In the genomic region with DNA sequence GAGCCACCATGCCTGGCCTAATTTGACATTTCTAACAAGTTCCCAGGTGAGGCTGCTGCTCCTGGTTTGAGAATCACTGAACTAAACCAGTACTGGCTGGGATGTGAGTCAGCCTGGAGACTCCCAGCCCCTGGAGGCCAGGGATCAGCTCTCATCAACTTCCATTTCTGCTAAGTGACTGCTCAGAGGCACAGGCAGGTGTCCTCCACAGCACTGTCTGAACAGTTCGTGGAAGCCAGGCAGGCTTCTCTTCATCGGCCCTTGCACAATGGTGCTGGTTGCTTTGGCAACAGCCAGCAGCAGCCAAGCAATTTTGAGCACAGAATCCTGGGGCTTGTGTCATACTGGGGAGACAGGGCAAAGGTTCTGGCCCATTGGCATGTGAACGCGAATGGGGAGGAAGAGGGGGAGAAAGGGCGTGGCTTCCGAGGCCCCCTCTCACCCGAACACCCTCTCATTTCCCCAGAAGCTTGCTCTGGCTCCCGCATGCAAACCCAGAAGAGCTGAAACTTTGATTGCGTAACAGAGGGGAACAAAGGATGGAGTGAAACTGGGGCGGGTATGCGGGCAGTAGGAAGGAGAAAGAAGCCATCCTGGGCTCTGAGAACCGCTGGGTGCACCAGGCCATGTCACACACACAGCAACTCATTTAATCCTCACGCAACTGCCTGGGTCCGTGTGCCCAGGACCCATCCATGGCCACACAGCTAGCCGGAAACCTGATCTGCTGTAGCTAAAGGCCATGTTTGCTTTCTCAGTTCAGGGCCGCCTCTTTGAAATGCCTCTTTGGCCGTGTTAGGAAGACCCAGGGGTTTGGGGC, we compare ENCODE assay signal across 8 cellular contexts. TPM values are rescaled to one million over a fixed set of nuclear protein-coding genes. Genes with fewer than 3 reads are reported as not detected.
DNase-seq lines count a peak whose midpoint lies in the region; ATAC-seq and TF ChIP-seq lines count a peak whose summit lies in the region.

No MANE protein-coding gene starts in this region.

- H3K9me3 Mint-ChIP-seq in stimulated activated effector memory CD8-positive, alpha-beta T cell treated with anti-CD3 and anti-CD28 coated beads, Interleukin-12 subunit alpha, Interleukin-12 subunit beta, amount 100 ng/mL, for 72 hours: no peaks in the 10 kb centered on the region

- peak; percentile 98 for ATAC-seq in foreskin keratinocyte
- ATAC-seq in stimulated activated effector memory CD8-positive, alpha-beta T cell treated with anti-CD3 and anti-CD28 coated beads, Interleukin-12 subunit alpha, Interleukin-12 subunit beta, amount 100 ng/mL, for 72 hours: no peak
- no peak for ATAC-seq in HG02840 (IDR thresholded peaks at IDR 0.05; ENCODE audit: low FRiP score, unreplicated experiment)

- POLR2A ChIA-PET in RWPE1 (lab: Yijun Ruan, JAX; ENCODE audit: low non-redundant PET): interaction anchor here (0.5 to 1.0 kb wide), 2 partner anchors 8 to 66 kb away, joined by 3 read pairs; no protein-coding TSS in a partner anchor

- H3K4me1 Mint-ChIP-seq in stimulated activated effector memory CD8-positive, alpha-beta T cell treated with anti-CD3 and anti-CD28 coated beads, Interleukin-12 subunit alpha, Interleukin-12 subunit beta, amount 100 ng/mL, for 72 hours: no peaks in the 10 kb centered on the region

- no peak overlapping the region for H3K4me3 Mint-ChIP-seq in stimulated activated effector memory CD8-positive, alpha-beta T cell treated with anti-CD3 and anti-CD28 coated beads, Interleukin-12 subunit alpha, Interleukin-12 subunit beta, amount 100 ng/mL, for 72 hours

- H3K27ac Mint-ChIP-seq in stimulated activated effector memory CD8-positive, alpha-beta T cell treated with anti-CD3 and anti-CD28 coated beads, Interleukin-12 subunit alpha, Interleukin-12 subunit beta, amount 100 ng/mL, for 72 hours: no peak overlapping the region

- H3K27ac ChIP-seq in RWPE1 (peak overlapping the region; percentile 64), foreskin keratinocyte (no peak overlapping the region)

- TF ChIP-seq CTCF in RWPE1 (conservative IDR thresholded peaks at IDR 0.05; ENCODE audit: low read depth) (no peak), foreskin keratinocyte (conservative IDR thresholded peaks at IDR 0.05) (no peak)

- no peaks in the 10 kb centered on the region for H3K27me3 ChIP-seq in foreskin keratinocyte

- CTCF ChIA-PET in RWPE1 (lab: Yijun Ruan, JAX): interaction anchor here (0.6 to 1.6 kb wide), 2 partner anchors 9 to 27 kb away, joined by 3 read pairs; no protein-coding TSS in a partner anchor

- peaks cover 5% of the 10 kb centered on the region for H3K4me1 ChIP-seq in foreskin keratinocyte

- DNase-seq in NCI-H2171 treated with DMSO at 0.1 percent for 48 hours (lab: John Stamatoyannopoulos, UW): peak; percentile 28
- DNase-seq in NCI-H2171 (lab: John Stamatoyannopoulos, UW): no peak
- peak; percentile 49 for DNase-seq in RWPE1 (ENCODE audit: low spot score)
- peak; percentile 69 to 87 for DNase-seq in foreskin keratinocyte
- DNase-seq in occipital lobe (lab: John Stamatoyannopoulos, UW): peak; percentile 28
- DNase-seq in stimulated activated effector memory CD8-positive, alpha-beta T cell treated with anti-CD3 and anti-CD28 coated beads, Interleukin-12 subunit alpha, Interleukin-12 subunit beta, amount 100 ng/mL, for 72 hours (ENCODE audit: low spot score in 2 of 2): no peak
- DNase-seq in activated CD4-positive, CD25-positive, alpha-beta regulatory T cell treated with anti-CD3 and anti-CD28 coated beads, Interleukin-2, amount 50 U/mL, for 72 hours: no peak

- H3K36me3 Mint-ChIP-seq in stimulated activated effector memory CD8-positive, alpha-beta T cell treated with anti-CD3 and anti-CD28 coated beads, Interleukin-12 subunit alpha, Interleukin-12 subunit beta, amount 100 ng/mL, for 72 hours: no peaks in the 10 kb centered on the region

RNA-seq across cellular contexts. Expression of gene POR, which starts 9.0 kb away (rescaled TPM):
- total RNA-seq in foreskin keratinocyte (44.7 and 45.4 TPM in 2 replicates), occipital lobe (59.0 TPM)
- polyA plus RNA-seq in foreskin keratinocyte: 44.0 and 44.5 TPM in 2 replicates

RNA-seq across cellular contexts. Expression of gene RHBDD2, which starts 27.2 kb away (rescaled TPM):
- total RNA-seq in foreskin keratinocyte: 26.2 and 30.4 TPM in 2 replicates
- polyA plus RNA-seq in foreskin keratinocyte: 37.6 and 47.1 TPM in 2 replicates
- 27.1 TPM for total RNA-seq in occipital lobe

Comparison
In these comparisons a context has a peak if more than half of its experiments do, and no peak if none do; other contexts are left out.
1. DNase-seq: peak in NCI-H2171 treated with DMSO at 0.1 percent for 48 hours (single experiment), RWPE1 (single experiment), foreskin keratinocyte (2 of 2) and occipital lobe (single experiment); none in NCI-H2171 (single experiment), stimulated activated effector memory CD8-positive, alpha-beta T cell treated with anti-CD3 and anti-CD28 coated beads, Interleukin-12 subunit alpha, Interleukin-12 subunit beta, amount 100 ng/mL, for 72 hours (0 of 2) and activated CD4-positive, CD25-positive, alpha-beta regulatory T cell treated with anti-CD3 and anti-CD28 coated beads, Interleukin-2, amount 50 U/mL, for 72 hours (single experiment).